ENCODE assay signal across 13 cellular contexts in genomic region chr1:89260042-89260441, GRCh38. TPM values are rescaled to one million over a fixed set of nuclear protein-coding genes. Genes with fewer than 3 reads are reported as not detected.
DNase-seq lines count a peak whose midpoint lies in the region; ATAC-seq and TF ChIP-seq lines count a peak whose summit lies in the region.
"Had no signal": no experiment of that assay in that cellular context is flagged by ENCODE, and none has a peak within 500 bp of the region (broad histone marks: within the 10 kb centered on the region; RNA-seq: fewer than 3 reads in every experiment).

No MANE protein-coding gene starts in this region.

- H3K9me3 Mint-ChIP-seq in activated CD4-positive, alpha-beta T cell treated with anti-CD3 and anti-CD28 coated beads, Interleukin-2, amount 10 ng/mL, durations not matched to agents 24 days and 14 days = peaks cover 7% of the 10 kb centered on the region
- peaks cover 4% of the 10 kb centered on the region for H3K9me3 Mint-ChIP-seq in activated T-helper 1 cell treated with anti-CD3 and anti-CD28 coated beads, Interleukin-12 subunit alpha, Interleukin-12 subunit beta, Interleukin-2, Interleukin-4 antibody, amounts not matched to agents 30 ng/mL and 10 ng/mL and 1 ng/mL, durations not matched to agents 14 hours and 24 hours and 36 hours

- TF ChIP-seq POLR2A in HCT116 (IDR thresholded peaks at IDR 0.05; ENCODE audit: borderline replicate concordance, extremely low read depth, insufficient read depth, insufficient read length) = no peak

- H3K9ac ChIP-seq in HCT116 (ENCODE audit: low read length) = no peak overlapping the region
- H3K9ac ChIP-seq in parathyroid adenoma = no peak overlapping the region

- H3K9me2 ChIP-seq in HCT116 (ENCODE audit: insufficient read depth) = no peaks in the 10 kb centered on the region

- BruUV-seq in HCT116 (replicated peaks; lab: Mats Ljungman, UMichigan) = no TSS peak

- peaks cover 80% of the 10 kb centered on the region for H3K36me3 Mint-ChIP-seq in activated CD4-positive, alpha-beta T cell treated with anti-CD3 and anti-CD28 coated beads, Interleukin-2, amount 10 ng/mL, durations not matched to agents 24 days and 14 days (ENCODE audit: low read depth)
- H3K36me3 Mint-ChIP-seq in activated T-helper 1 cell treated with anti-CD3 and anti-CD28 coated beads, Interleukin-12 subunit alpha, Interleukin-12 subunit beta, Interleukin-2, Interleukin-4 antibody, amounts not matched to agents 30 ng/mL and 10 ng/mL and 1 ng/mL, durations not matched to agents 14 hours and 24 hours and 36 hours (ENCODE audit: low read depth) = peaks cover 70% of the 10 kb centered on the region

- no peaks in the 10 kb centered on the region for H3K36me3 ChIP-seq in HCT116 (ENCODE audit: control insufficient read depth in 1 of 2, insufficient read depth in 2 of 2, low read length in 2 of 2)
- H3K36me3 ChIP-seq in parathyroid adenoma (ENCODE audit: control insufficient read depth, insufficient read depth, low read length) = no peaks in the 10 kb centered on the region
- H3K36me3 ChIP-seq: esophagus squamous epithelium, HAP-1, SJCRH30 had no signal

- H3K4me2 ChIP-seq in HCT116 (ENCODE audit: low read length) (no peak overlapping the region; the same call in 1 of the 2 replicates), parathyroid adenoma (ENCODE audit: low read length) (peak overlapping the region; percentile 5)

- no peak for TF ChIP-seq RAD21 in HCT116 (IDR thresholded peaks at IDR 0.05; ENCODE audit: low read depth)

- H3K27me3 ChIP-seq in HCT116 (ENCODE audit: insufficient read depth, low read length) (no peaks in the 10 kb centered on the region), parathyroid adenoma (ENCODE audit: control insufficient read depth, insufficient read depth, low read length) (no peaks in the 10 kb centered on the region)
- H3K27me3 ChIP-seq: esophagus squamous epithelium, SJCRH30 had no signal

- no peak overlapping the region for H3K4me3 ChIP-seq in HCT116 (replicated peaks in 1 of 2; ENCODE audit: low read depth in 1 of 2, low read length in 2 of 2)
- H3K4me3 ChIP-seq in parathyroid adenoma (ENCODE audit: low read depth, low read length) = peak overlapping the region; percentile 17
- H3K4me3 ChIP-seq: HAP-1, SJCRH30 had no signal

- ATAC-seq in HCT116 (0 out of 2 replicates have a peak, but pooled peaks have one; percentile 36), HG03039 (IDR thresholded peaks at IDR 0.05; ENCODE audit: unreplicated experiment) (no peak)
- ATAC-seq: stimulated activated memory B cell treated with anti-CD40 and anti-IgM and Interleukin-4, amounts not matched to agents 10 μg/mL and 1 μg/mL and 100 μg/mL, for 72 hours had no signal

- H4K20me1 ChIP-seq in HCT116 (ENCODE audit: insufficient read depth) = no peaks in the 10 kb centered on the region

- intact Hi-C loops in activated CD4-positive, alpha-beta T cell treated with anti-CD3 and anti-CD28 coated beads, Interleukin-2, amount 10 ng/mL, durations not matched to agents 24 days and 14 days (cut with micrococcal nuclease) = loop anchor here (2.0 kb wide), 1 partner anchor 133 kb away; the partner anchor contains the start of gene GBP2
- intact Hi-C loops in HCT116 (cut with micrococcal nuclease) = no loop called here
- intact Hi-C loops in activated T-helper 1 cell treated with anti-CD3 and anti-CD28 coated beads, Interleukin-12 subunit alpha, Interleukin-12 subunit beta, Interleukin-2, Interleukin-4 antibody, amounts not matched to agents 30 ng/mL and 10 ng/mL and 1 ng/mL, durations not matched to agents 14 hours and 24 hours and 36 hours (cut with micrococcal nuclease) = no loop called here

- no peaks in the 10 kb centered on the region for H3K27me3 Mint-ChIP-seq in activated CD4-positive, alpha-beta T cell treated with anti-CD3 and anti-CD28 coated beads, Interleukin-2, amount 10 ng/mL, durations not matched to agents 24 days and 14 days
- H3K27me3 Mint-ChIP-seq in activated T-helper 1 cell treated with anti-CD3 and anti-CD28 coated beads, Interleukin-12 subunit alpha, Interleukin-12 subunit beta, Interleukin-2, Interleukin-4 antibody, amounts not matched to agents 30 ng/mL and 10 ng/mL and 1 ng/mL, durations not matched to agents 14 hours and 24 hours and 36 hours (ENCODE audit: insufficient read depth) = no peaks in the 10 kb centered on the region
- H3K27me3 Mint-ChIP-seq: progenitor cell of endocrine pancreas; stimulated activated memory B cell treated with anti-CD40 and anti-IgM and Interleukin-4, amounts not matched to agents 10 μg/mL and 1 μg/mL and 100 μg/mL, for 72 hours had no signal

- no peak for TF ChIP-seq CTCF in HCT116 (IDR thresholded peaks at IDR 0.05 in 2 of 3, conservative IDR thresholded peaks at IDR 0.05 in 1 of 3; ENCODE audit: borderline replicate concordance in 1 of 3, insufficient read depth in 1 of 3, low read depth in 2 of 3, low read length in 2 of 3)
- no peak for TF ChIP-seq CTCF in parathyroid adenoma (IDR thresholded peaks at IDR 0.05)

- POLR2A ChIA-PET in HCT116 (lab: Charles Lee) = no interaction called here

- DNase-seq in activated CD4-positive, alpha-beta T cell treated with anti-CD3 and anti-CD28 coated beads, Interleukin-2, amount 10 ng/mL, durations not matched to agents 24 days and 14 days = no peak
- no peak for DNase-seq in activated CD4-positive, alpha-beta T cell treated with anti-CD3 and anti-CD28 coated beads, Interleukin-2, amount 50 U/mL, for 4 hours
- DNase-seq in HCT116 (ENCODE audit: low read depth, low spot score) = no peak
- no peak for DNase-seq in activated T-helper 1 cell treated with anti-CD3 and anti-CD28 coated beads, Interleukin-12 subunit alpha, Interleukin-12 subunit beta, Interleukin-2, Interleukin-4 antibody, amounts not matched to agents 30 ng/mL and 10 ng/mL and 1 ng/mL, durations not matched to agents 14 hours and 24 hours and 36 hours (ENCODE audit: low spot score)
- no peak for DNase-seq in DMS 273 (lab: John Stamatoyannopoulos, UW; ENCODE audit: unreplicated experiment)
- DNase-seq in DMS79 (lab: John Stamatoyannopoulos, UW) = no peak
- DNase-seq: esophagus squamous epithelium, SJCRH30 had no signal

- H3K9me3 ChIP-seq in HCT116 (ENCODE audit: control insufficient read depth in 1 of 2, insufficient read depth in 1 of 2, low read depth in 1 of 2, low read length in 2 of 2) = no peaks in the 10 kb centered on the region
- H3K9me3 ChIP-seq in parathyroid adenoma (ENCODE audit: control insufficient read depth, low read length) = no peaks in the 10 kb centered on the region
- H3K9me3 ChIP-seq: esophagus squamous epithelium, HAP-1, SJCRH30 had no signal

- H3K4me1 ChIP-seq in HCT116 (ENCODE audit: control insufficient read depth in 1 of 2, insufficient read depth in 2 of 2, low read length in 2 of 2) = peaks cover 29 to 34% of the 10 kb centered on the region in 2 experiments; a peak in 3 of 4 replicates
- H3K4me1 ChIP-seq in parathyroid adenoma = peaks cover 10% of the 10 kb centered on the region
- H3K4me1 ChIP-seq: HAP-1, SJCRH30 had no signal

- RAD21 ChIA-PET in HCT116 (lab: Charles Lee; ENCODE audit: low non-redundant PET in 1 of 2, low total read pairs in 2 of 2, uncharacterized antibody in 2 of 2, unreplicated experiment in 2 of 2) = no interaction called here

- peak overlapping the region; percentile 78 for H3K4me3 Mint-ChIP-seq in activated CD4-positive, alpha-beta T cell treated with anti-CD3 and anti-CD28 coated beads, Interleukin-2, amount 10 ng/mL, durations not matched to agents 24 days and 14 days
- H3K4me3 Mint-ChIP-seq in activated T-helper 1 cell treated with anti-CD3 and anti-CD28 coated beads, Interleukin-12 subunit alpha, Interleukin-12 subunit beta, Interleukin-2, Interleukin-4 antibody, amounts not matched to agents 30 ng/mL and 10 ng/mL and 1 ng/mL, durations not matched to agents 14 hours and 24 hours and 36 hours = peak overlapping the region; percentile 76
- H3K4me3 Mint-ChIP-seq: stimulated activated memory B cell treated with anti-CD40 and anti-IgM and Interleukin-4, amounts not matched to agents 10 μg/mL and 1 μg/mL and 100 μg/mL, for 72 hours had no signal

- H3K79me2 ChIP-seq in HCT116 (ENCODE audit: insufficient read depth, low read length) = no peaks in the 10 kb centered on the region
- no peaks in the 10 kb centered on the region for H3K79me2 ChIP-seq in parathyroid adenoma

- CTCF ChIA-PET in HCT116 (lab: Charles Lee) = no interaction called here

- H3K4me1 Mint-ChIP-seq in activated CD4-positive, alpha-beta T cell treated with anti-CD3 and anti-CD28 coated beads, Interleukin-2, amount 10 ng/mL, durations not matched to agents 24 days and 14 days = peaks cover 72% of the 10 kb centered on the region
- H3K4me1 Mint-ChIP-seq in activated T-helper 1 cell treated with anti-CD3 and anti-CD28 coated beads, Interleukin-12 subunit alpha, Interleukin-12 subunit beta, Interleukin-2, Interleukin-4 antibody, amounts not matched to agents 30 ng/mL and 10 ng/mL and 1 ng/mL, durations not matched to agents 14 hours and 24 hours and 36 hours (ENCODE audit: low read depth) = peaks cover 75% of the 10 kb centered on the region

- H3K27ac ChIP-seq in HCT116 (ENCODE audit: low read depth, low read length) (no peak overlapping the region), parathyroid adenoma (peak overlapping the region; percentile 46)
- H3K27ac ChIP-seq: SJCRH30 had no signal

- H2AFZ ChIP-seq in HCT116 (ENCODE audit: low read depth, low read length, poor library complexity, severe bottlenecking) (no peak overlapping the region), parathyroid adenoma (peak overlapping the region; percentile 34)

- peak overlapping the region; percentile 94 for H3K27ac Mint-ChIP-seq in activated CD4-positive, alpha-beta T cell treated with anti-CD3 and anti-CD28 coated beads, Interleukin-2, amount 10 ng/mL, durations not matched to agents 24 days and 14 days
- peak overlapping the region; percentile 94 for H3K27ac Mint-ChIP-seq in activated T-helper 1 cell treated with anti-CD3 and anti-CD28 coated beads, Interleukin-12 subunit alpha, Interleukin-12 subunit beta, Interleukin-2, Interleukin-4 antibody, amounts not matched to agents 30 ng/mL and 10 ng/mL and 1 ng/mL, durations not matched to agents 14 hours and 24 hours and 36 hours
- H3K27ac Mint-ChIP-seq: progenitor cell of endocrine pancreas; stimulated activated memory B cell treated with anti-CD40 and anti-IgM and Interleukin-4, amounts not matched to agents 10 μg/mL and 1 μg/mL and 100 μg/mL, for 72 hours had no signal

TF ChIP-seq in HCT116, 20 proteins besides CTCF, POLR2A, EP300 and RAD21 (continues in another document):
- TF ChIP-seq ATF3 (IDR thresholded peaks at IDR 0.05) (no peak), CEBPB (IDR thresholded peaks at IDR 0.05; ENCODE audit: low read depth) (no peak), EZH2 (IDR thresholded peaks at IDR 0.05) (no peak)

RNA-seq across cellular contexts. Expression of gene GBP5, which starts 12.6 kb away (rescaled TPM):
- 107 and 110 TPM in 2 replicates for total RNA-seq in activated CD4-positive, alpha-beta T cell treated with anti-CD3 and anti-CD28 coated beads, Interleukin-2, amount 10 ng/mL, durations not matched to agents 24 days and 14 days
- 0.17 TPM for total RNA-seq in HCT116 (2021; ENCODE audit: unreplicated experiment)
- 0.07 and 0.16 TPM in 2 replicates for polyA plus RNA-seq in HCT116 (2012)
- total RNA-seq in activated T-helper 1 cell treated with anti-CD3 and anti-CD28 coated beads, Interleukin-12 subunit alpha, Interleukin-12 subunit beta, Interleukin-2, Interleukin-4 antibody, amounts not matched to agents 30 ng/mL and 10 ng/mL and 1 ng/mL, durations not matched to agents 14 hours and 24 hours and 36 hours = 145 and 154 TPM in 2 replicates
- total RNA-seq: progenitor cell of endocrine pancreas had no signal

Comparison
In these comparisons a context has a peak if more than half of its experiments do, and no peak if none do; other contexts are left out.
1. RNA of gene GBP5, which starts 12.6 kb away (total RNA-seq): 145 to 154 TPM in activated T-helper 1 cell treated with anti-CD3 and anti-CD28 coated beads, Interleukin-12 subunit alpha, Interleukin-12 subunit beta, Interleukin-2, Interleukin-4 antibody, amounts not matched to agents 30 ng/mL and 10 ng/mL and 1 ng/mL, durations not matched to agents 14 hours and 24 hours and 36 hours and 107 to 110 TPM in activated CD4-positive, alpha-beta T cell treated with anti-CD3 and anti-CD28 coated beads, Interleukin-2, amount 10 ng/mL, durations not matched to agents 24 days and 14 days; 0.17 TPM in HCT116 (single experiment); every median in the first group is over 10 times any median in the second.